ENCODE assay signal across 24 cellular contexts in the genomic region with DNA sequence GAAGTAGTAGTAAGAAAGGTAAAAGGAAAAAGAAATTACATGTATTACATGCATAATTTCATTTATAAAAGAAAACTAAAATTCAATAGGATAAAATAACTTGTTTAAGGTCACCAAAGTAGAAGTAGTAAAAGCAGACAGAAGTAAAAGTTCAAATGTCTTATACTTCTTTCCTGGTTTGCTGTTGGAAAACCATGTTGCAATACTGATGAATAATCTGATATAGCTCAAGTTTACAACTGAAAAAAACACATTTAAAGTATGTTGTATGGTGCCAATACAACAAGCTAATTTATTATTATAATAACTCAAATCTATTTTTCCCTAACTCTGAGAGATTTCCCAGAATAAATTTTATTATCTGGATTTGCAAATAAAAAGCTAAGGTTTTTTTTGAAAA.
DNase-seq lines count a peak whose midpoint lies in the region; ATAC-seq and TF ChIP-seq lines count a peak whose summit lies in the region.
"Had no signal": no experiment of that assay in that cellular context is flagged by ENCODE, and none has a peak within 500 bp of the region (broad histone marks: within the 10 kb centered on the region; RNA-seq: fewer than 3 reads in every experiment).

No MANE protein-coding gene starts in this region.

- DNase-seq in activated CD4-positive, alpha-beta T cell treated with anti-CD3 and anti-CD28 coated beads for 36 hours, result no peak
- no peak for DNase-seq in activated CD4-positive, alpha-beta T cell treated with anti-CD3 and anti-CD28 coated beads for 1 hour
- DNase-seq in cardiac fibroblast (ENCODE audit: low read depth in 2 of 2) (peak; percentile 17 to 19), fibroblast of the aortic adventitia (ENCODE audit: low read depth) (peak; percentile 38), NCI-H748 treated with DMSO at 0.1 percent for 48 hours (lab: John Stamatoyannopoulos, UW) (no peak), neural progenitor cell (ENCODE audit: low spot score) (no peak), NCI-H1092 (lab: John Stamatoyannopoulos, UW) (no peak)
- DNase-seq: 8988T; CD4-positive, alpha-beta memory T cell; DMS153; NCI-H1092 treated with DMSO at 0.1 percent for 48 hours; NCI-H1436 treated with DMSO at 0.1 percent for 48 hours; NCI-H2029; NCI-H2227 treated with DMSO at 0.1 percent for 48 hours; NCI-H510A treated with DMSO at 0.1 percent for 48 hours; NCI-H774; NK-92 treated with Interleukin-12 subunit alpha and Interleukin-12 subunit beta, amount 100 ng/mL, for 24 hours; SIG-M5; SK-N-SH had no signal

- H3K4me3 ChIP-seq in cardiac fibroblast (replicated peaks in 1 of 2; ENCODE audit: low read depth in 2 of 2, low read length in 2 of 2) (no peak overlapping the region), fibroblast of the aortic adventitia (ENCODE audit: low read depth, low read length) (no peak overlapping the region), neural progenitor cell (no peak overlapping the region)
- H3K4me3 ChIP-seq: BLaER1 treated with 17β-estradiol and CSF1 and Interleukin-3, amounts not matched to agents 10 nM and 100 nM; HAP-1 had no signal

- CTCF ChIA-PET in activated CD4-positive, alpha-beta T cell treated with anti-CD3 and anti-CD28 coated beads for 36 hours (lab: Charles Lee), result interaction anchor here (1.1 kb wide), 1 partner anchor 11 kb away, joined by 3 read pairs; no protein-coding TSS in a partner anchor

- H3K27me3 Mint-ChIP-seq in activated CD4-positive, alpha-beta T cell treated with anti-CD3 and anti-CD28 coated beads for 36 hours, result no peaks in the 10 kb centered on the region
- H3K27me3 Mint-ChIP-seq in neural progenitor cell (ENCODE audit: insufficient read depth, low read depth), result peaks cover 3% of the 10 kb centered on the region
- H3K27me3 Mint-ChIP-seq: CD4-positive, alpha-beta memory T cell; IgD-negative memory B cell had no signal

- H3K36me3 ChIP-seq in neural progenitor cell, result peaks cover 89% of the 10 kb centered on the region

- no peaks in the 10 kb centered on the region for H3K9me3 ChIP-seq in neural progenitor cell (ENCODE audit: low read depth)
- H3K9me3 ChIP-seq: HAP-1, SK-N-SH had no signal

- H3K79me2 ChIP-seq in neural progenitor cell (ENCODE audit: low read depth), result peaks cover 15% of the 10 kb centered on the region

- H4K20me1 ChIP-seq in neural progenitor cell (ENCODE audit: low read depth), result no peaks in the 10 kb centered on the region
- H4K20me1 ChIP-seq: BLaER1 treated with 17β-estradiol and CSF1 and Interleukin-3, amounts not matched to agents 10 nM and 100 nM had no signal

- POLR2A ChIA-PET in activated CD4-positive, alpha-beta T cell treated with anti-CD3 and anti-CD28 coated beads for 36 hours (lab: Charles Lee), result no interaction called here

- H3K36me3 Mint-ChIP-seq in activated CD4-positive, alpha-beta T cell treated with anti-CD3 and anti-CD28 coated beads for 36 hours (ENCODE audit: low read depth), result peaks cover 57% of the 10 kb centered on the region
- H3K36me3 Mint-ChIP-seq in neural progenitor cell, result peaks cover 70% of the 10 kb centered on the region

- no peak overlapping the region for H3K27ac ChIP-seq in neural progenitor cell
- H3K27ac ChIP-seq: BLaER1 treated with 17β-estradiol and CSF1 and Interleukin-3, amounts not matched to agents 10 nM and 100 nM had no signal

- H3K4me3 Mint-ChIP-seq in activated CD4-positive, alpha-beta T cell treated with anti-CD3 and anti-CD28 coated beads for 36 hours, result no peak overlapping the region
- no peak overlapping the region for H3K4me3 Mint-ChIP-seq in neural progenitor cell
- H3K4me3 Mint-ChIP-seq: CD4-positive, alpha-beta memory T cell; IgD-negative memory B cell had no signal

- TF ChIP-seq CTCF in cardiac fibroblast (IDR thresholded peaks at IDR 0.05; ENCODE audit: low read depth, low read length) (no peak), fibroblast of the aortic adventitia (IDR thresholded peaks at IDR 0.05; ENCODE audit: insufficient read depth, low read length) (no peak), neural progenitor cell (IDR thresholded peaks at IDR 0.05) (no peak)

- ATAC-seq in activated CD4-positive, alpha-beta T cell treated with anti-CD3 and anti-CD28 coated beads for 36 hours, result no peak
- no peak for ATAC-seq in HG02840 (IDR thresholded peaks at IDR 0.05; ENCODE audit: low FRiP score, unreplicated experiment)
- ATAC-seq: Panc1 had no signal

- intact Hi-C loops in activated CD4-positive, alpha-beta T cell treated with anti-CD3 and anti-CD28 coated beads for 36 hours (cut with DNase I, micrococcal nuclease), result no loop called here

- peak overlapping the region; percentile 38 for H3K27ac Mint-ChIP-seq in activated CD4-positive, alpha-beta T cell treated with anti-CD3 and anti-CD28 coated beads for 36 hours
- H3K27ac Mint-ChIP-seq in neural progenitor cell, result no peak overlapping the region
- H3K27ac Mint-ChIP-seq: CD4-positive, alpha-beta memory T cell; IgD-negative memory B cell had no signal

- H3K9me3 Mint-ChIP-seq in activated CD4-positive, alpha-beta T cell treated with anti-CD3 and anti-CD28 coated beads for 36 hours (ENCODE audit: low read depth), result no peaks in the 10 kb centered on the region
- peaks cover 4% of the 10 kb centered on the region for H3K9me3 Mint-ChIP-seq in neural progenitor cell
- H3K9me3 Mint-ChIP-seq: CD4-positive, alpha-beta memory T cell; IgD-negative memory B cell had no signal

- H3K4me1 Mint-ChIP-seq in activated CD4-positive, alpha-beta T cell treated with anti-CD3 and anti-CD28 coated beads for 36 hours, result no peaks in the 10 kb centered on the region
- no peaks in the 10 kb centered on the region for H3K4me1 Mint-ChIP-seq in neural progenitor cell
- H3K4me1 Mint-ChIP-seq: IgD-negative memory B cell had no signal

- no peak overlapping the region for H3K9ac ChIP-seq in neural progenitor cell
- H3K9ac ChIP-seq: BLaER1 treated with 17β-estradiol and CSF1 and Interleukin-3, amounts not matched to agents 10 nM and 100 nM; SK-N-SH had no signal

- no peaks in the 10 kb centered on the region for H3K4me1 ChIP-seq in neural progenitor cell
- H3K4me1 ChIP-seq: BLaER1 treated with 17β-estradiol and CSF1 and Interleukin-3, amounts not matched to agents 10 nM and 100 nM; HAP-1 had no signal

- H3K4me2 ChIP-seq in neural progenitor cell, result no peak overlapping the region
- H3K4me2 ChIP-seq: BLaER1 treated with 17β-estradiol and CSF1 and Interleukin-3, amounts not matched to agents 10 nM and 100 nM; SK-N-SH had no signal

- no peaks in the 10 kb centered on the region for H3K27me3 ChIP-seq in neural progenitor cell
- H3K27me3 ChIP-seq: BLaER1 treated with 17β-estradiol and CSF1 and Interleukin-3, amounts not matched to agents 10 nM and 100 nM had no signal

- no peaks in the 10 kb centered on the region for H3F3A ChIP-seq in neural progenitor cell (ENCODE audit: low read depth)

- H2AFZ ChIP-seq in neural progenitor cell (replicated peaks), result no peak overlapping the region

Comparison
In these comparisons a context has a peak if more than half of its experiments do, and no peak if none do; other contexts are left out.
1. DNase-seq: peak in cardiac fibroblast (2 of 2) and fibroblast of the aortic adventitia (single experiment); none in activated CD4-positive, alpha-beta T cell treated with anti-CD3 and anti-CD28 coated beads for 36 hours (single experiment), activated CD4-positive, alpha-beta T cell treated with anti-CD3 and anti-CD28 coated beads for 1 hour (single experiment), NCI-H748 treated with DMSO at 0.1 percent for 48 hours (single experiment), neural progenitor cell (single experiment) and NCI-H1092 (single experiment).